In genomic region chr2:110104025-110104771, GRCh38 we compare ENCODE assay signal across 14 cellular contexts. TPM values are rescaled to one million over a fixed set of nuclear protein-coding genes. Genes with fewer than 3 reads are reported as not detected.
DNase-seq lines count a peak whose midpoint lies in the region; TF ChIP-seq lines count a peak whose summit lies in the region.
"Had no signal": no experiment of that assay in that cellular context is flagged by ENCODE, and none has a peak within 500 bp of the region (broad histone marks: within the 10 kb centered on the region; RNA-seq: fewer than 3 reads in every experiment).

No MANE protein-coding gene starts in this region.

- peaks cover 4% of the 10 kb centered on the region for H3K27me3 Mint-ChIP-seq in type B pancreatic cell

- H3K27ac ChIP-seq in epithelial cell of prostate, result peak overlapping the region; percentile 100
- no peak overlapping the region for H3K27ac ChIP-seq in Karpas-422 (ENCODE audit: low read length)

- no peaks in the 10 kb centered on the region for H4K20me1 ChIP-seq in Karpas-422 (ENCODE audit: insufficient read depth, low read depth, low read length)

- H2AFZ ChIP-seq in Karpas-422 (ENCODE audit: low read length), result no peak overlapping the region

- no peak for TF ChIP-seq CTCF in type B pancreatic cell (conservative IDR thresholded peaks at IDR 0.05)

- H3K9me2 ChIP-seq in Karpas-422 (replicated peaks; ENCODE audit: insufficient read depth, low read length), result no peaks in the 10 kb centered on the region

- H3K27me3 ChIP-seq in Karpas-422 (ENCODE audit: low read length), result no peaks in the 10 kb centered on the region
- H3K27me3 ChIP-seq: SJSA1 had no signal

- no peak overlapping the region for H3K4me3 ChIP-seq in Karpas-422 (ENCODE audit: low read length)
- H3K4me3 ChIP-seq: SJSA1 had no signal

- H3K9me3 ChIP-seq in Karpas-422 (ENCODE audit: low read length), result no peaks in the 10 kb centered on the region
- H3K9me3 ChIP-seq: SJSA1 had no signal

- peak overlapping the region; percentile 47 for H3K4me3 Mint-ChIP-seq in type B pancreatic cell
- H3K4me3 Mint-ChIP-seq: activated CD4-positive, alpha-beta T cell treated with anti-CD3 and anti-CD28 coated beads for 36 hours; natural killer cell treated with Interleukin-12 subunit alpha and Interleukin-12 subunit beta and Interleukin-15 and Interleukin-18, amount 100 ng/mL, for 72 hours; stimulated activated naive B cell treated with anti-CD40 and anti-IgM and Interleukin-4, amounts not matched to agents 10 μg/mL and 1 μg/mL and 100 μg/mL, for 72 hours had no signal

- no peak overlapping the region for H3K4me2 ChIP-seq in Karpas-422 (ENCODE audit: low read depth, low read length, poor library complexity, severe bottlenecking)

- H3K27ac Mint-ChIP-seq in type B pancreatic cell, result peak overlapping the region; percentile 91
- H3K27ac Mint-ChIP-seq: activated CD4-positive, alpha-beta T cell treated with anti-CD3 and anti-CD28 coated beads for 36 hours; natural killer cell treated with Interleukin-12 subunit alpha and Interleukin-12 subunit beta and Interleukin-15 and Interleukin-18, amount 100 ng/mL, for 72 hours; stimulated activated naive B cell treated with anti-CD40 and anti-IgM and Interleukin-4, amounts not matched to agents 10 μg/mL and 1 μg/mL and 100 μg/mL, for 72 hours had no signal

- H3K9ac ChIP-seq in Karpas-422 (ENCODE audit: low read length), result no peak overlapping the region

- no peaks in the 10 kb centered on the region for H3K79me2 ChIP-seq in Karpas-422 (ENCODE audit: low read length)

- H3K36me3 ChIP-seq in Karpas-422 (ENCODE audit: insufficient read depth, low read length), result no peaks in the 10 kb centered on the region
- H3K36me3 ChIP-seq: SJSA1 had no signal

- H3K4me1 ChIP-seq in Karpas-422 (ENCODE audit: low read length), result no peaks in the 10 kb centered on the region

- no peak for TF ChIP-seq POLR2A in erythroblast (IDR thresholded peaks at IDR 0.05; ENCODE audit: low read length)

- H3K36me3 Mint-ChIP-seq in type B pancreatic cell, result peaks cover 28% of the 10 kb centered on the region
- H3K36me3 Mint-ChIP-seq: natural killer cell treated with Interleukin-12 subunit alpha and Interleukin-12 subunit beta and Interleukin-15 and Interleukin-18, amount 100 ng/mL, for 72 hours; stimulated activated naive B cell treated with anti-CD40 and anti-IgM and Interleukin-4, amounts not matched to agents 10 μg/mL and 1 μg/mL and 100 μg/mL, for 72 hours had no signal

- peaks cover 12% of the 10 kb centered on the region for H3K9me3 Mint-ChIP-seq in type B pancreatic cell
- H3K9me3 Mint-ChIP-seq: natural killer cell treated with Interleukin-12 subunit alpha and Interleukin-12 subunit beta and Interleukin-15 and Interleukin-18, amount 100 ng/mL, for 72 hours; stimulated activated naive B cell treated with anti-CD40 and anti-IgM and Interleukin-4, amounts not matched to agents 10 μg/mL and 1 μg/mL and 100 μg/mL, for 72 hours had no signal

- DNase-seq in NCI-H2107 treated with DMSO at 0.1 percent for 48 hours (lab: John Stamatoyannopoulos, UW; ENCODE audit: unreplicated experiment), result peak; percentile 80
- no peak for DNase-seq in NCI-H2107 (lab: John Stamatoyannopoulos, UW)
- DNase-seq in NCI-H748 (lab: John Stamatoyannopoulos, UW; ENCODE audit: unreplicated experiment), result peak; percentile 88
- no peak for DNase-seq in epithelial cell of prostate (ENCODE audit: low read depth, low spot score)
- no peak for DNase-seq in type B pancreatic cell (ENCODE audit: extremely low spot score, unreplicated experiment)
- DNase-seq in COLO829 (ENCODE audit: low spot score), result no peak
- no peak for DNase-seq in erythroblast (lab: John Stamatoyannopoulos, UW)
- no peak for DNase-seq in Karpas-422
- DNase-seq: activated CD4-positive, alpha-beta T cell treated with anti-CD3 and anti-CD28 coated beads for 36 hours; activated gamma-delta T cell; NCI-H1436; stimulated activated naive B cell treated with anti-CD40 and anti-IgM and Interleukin-4, amounts not matched to agents 10 μg/mL and 1 μg/mL and 100 μg/mL, for 72 hours had no signal

- H3K4me1 Mint-ChIP-seq in type B pancreatic cell (ENCODE audit: unreplicated experiment), result peaks cover 29% of the 10 kb centered on the region

RNA-seq across cellular contexts. Expression of gene MALL, which starts 11.4 kb away (rescaled TPM):
- 82.7 and 187 TPM in 2 replicates for total RNA-seq in type B pancreatic cell (ENCODE audit: low replicate concordance)
- not detected in 2 replicates for total RNA-seq in Karpas-422 (2014; rRNA removed; shearing (Covaris generic); ENCODE audit: low replicate concordance)
- total RNA-seq: natural killer cell treated with Interleukin-12 subunit alpha and Interleukin-12 subunit beta and Interleukin-15 and Interleukin-18, amount 100 ng/mL, for 72 hours; SJSA1 had no signal

Comparison
In these comparisons a context has a peak if more than half of its experiments do, and no peak if none do; other contexts are left out.
1. DNase-seq: peak in NCI-H2107 treated with DMSO at 0.1 percent for 48 hours (single experiment) and NCI-H748 (single experiment); none in NCI-H2107 (single experiment), epithelial cell of prostate (single experiment), type B pancreatic cell (single experiment), COLO829 (single experiment), erythroblast (0 of 2) and Karpas-422 (single experiment).
2. RNA of gene MALL, which starts 11.4 kb away (total RNA-seq): 82.7 to 187 TPM in type B pancreatic cell; not detected in Karpas-422; every median in the first group is over 10 times any median in the second.